In genomic region chr19:52171321-52172169, GRCh38 we compare ENCODE assay signal across 8 cellular contexts. TPM values are rescaled to one million over a fixed set of nuclear protein-coding genes. Genes with fewer than 3 reads are reported as not detected.
DNase-seq lines count a peak whose midpoint lies in the region; ATAC-seq, FAIRE-seq and TF ChIP-seq lines count a peak whose summit lies in the region.

ZNF836 (minus strand) TSS chr19:52171621; CDS start chr19:52168072, 3,549 bp downstream.

- TF ChIP-seq POLR2A in GM12892 (IDR thresholded peaks at IDR 0.05; ENCODE audit: low read depth, low read length) (peak; percentile 46; the same call in 1 of the 2 replicates), right lobe of liver (IDR thresholded peaks at IDR 0.05) (no peak)

- FAIRE-seq in GM12892 (lab: Jason Lieb, UNC), result peak; percentile 92

- H3K9me3 ChIP-seq in right lobe of liver, result peaks cover 0 to 5% (median 0%) of the 10 kb centered on the region in 4 donors

- H3K4me1 ChIP-seq in right lobe of liver, result no peaks in the 10 kb centered on the region

- no peaks in the 10 kb centered on the region for H3K27me3 ChIP-seq in right lobe of liver

- WGBS in right lobe of liver (ENCODE audit: insufficient coverage, low coverage, low lambda C conversion rate, missing lambda C conversion rate), result 7% methylated on average over 31 of the region's 37 CpGs

- H3K36me3 ChIP-seq in right lobe of liver, result peaks cover 0 to 9% (median 3%) of the 10 kb centered on the region in 4 donors

- peak; percentile 80 for ATAC-seq in HG03175 (IDR thresholded peaks at IDR 0.05; ENCODE audit: unreplicated experiment)
- ATAC-seq in right lobe of liver, result peak; percentile 97 to 99 (median 99)
- no peak for ATAC-seq in HG02938 (IDR thresholded peaks at IDR 0.05; ENCODE audit: unreplicated experiment)

- DNase-seq in GM12892 (ENCODE audit: insufficient read length) (peak; percentile 84), NCI-H748 treated with DMSO at 0.1 percent for 48 hours (lab: John Stamatoyannopoulos, UW) (peak; percentile 73), dermis microvascular lymphatic vessel endothelial cell (ENCODE audit: low read depth in 2 of 2) (peak; percentile 52 to 74), right lobe of liver (peak; percentile 89 to 92 (median 92))
- DNase-seq in activated CD4-positive, alpha-beta T cell treated with anti-CD3 and anti-CD28 coated beads, Interleukin-2, amount 50 U/mL, for 24 hours (ENCODE audit: low read depth in 1 of 2, low spot score in 1 of 2), result peak; percentile 78 to 85
- DNase-seq in stimulated activated CD4-positive, alpha-beta T cell treated with anti-CD3 and anti-CD28 coated beads, Interleukin-4, amount 100 ng/mL, for 1 hour, result peak; percentile 89

- intact Hi-C loops in right lobe of liver (cut with DNase I), result no loop called here

- H3K4me3 ChIP-seq in right lobe of liver, result peak within 1 kb of the TSS; percentile 80 to 87 (median 86)

- H3K27ac ChIP-seq in right lobe of liver, result peak within 1 kb of the TSS; percentile 59 to 72 (median 60)

- TF ChIP-seq CTCF in right lobe of liver (IDR thresholded peaks at IDR 0.05), result no peak

RNA-seq across cellular contexts. Expression of gene ZNF836, which starts in this region (rescaled TPM):
- 6.3 TPM for polyA plus RNA-seq in GM12892 (2012; ENCODE audit: missing spikeins)
- 7.5 and 7.8 TPM in 2 replicates for total RNA-seq in dermis microvascular lymphatic vessel endothelial cell
- 1 to 10 TPM; 1.5 to 3.7 (median 2.8) TPM for total RNA-seq in right lobe of liver
